In genomic region chr12:114340231-114340630, GRCh38 we compare ENCODE assay signal across 33 cellular contexts.
"Had no signal": no experiment of that assay in that cellular context is flagged by ENCODE, and none has a peak within 500 bp of the region (broad histone marks: within the 10 kb centered on the region; RNA-seq: fewer than 3 reads in every experiment).

No MANE protein-coding gene starts in this region.

- H3K4me3 Mint-ChIP-seq: activated CD4-positive, alpha-beta memory T cell treated with anti-CD3 and anti-CD28 coated beads for 36 hours; activated CD4-positive, alpha-beta T cell treated with anti-CD3 and anti-CD28 coated beads for 36 hours; activated CD4-positive, alpha-beta T cell treated with anti-CD3 and anti-CD28 coated beads, Interleukin-2, amount 10 ng/mL, durations not matched to agents 24 days and 14 days; activated CD8-positive, alpha-beta memory T cell treated with anti-CD3 and anti-CD28 coated beads, Interleukin-2, amount 10 ng/mL, durations not matched to agents 7 days and 5 days; activated CD8-positive, alpha-beta T cell treated with anti-CD3 and anti-CD28 coated beads, Interleukin-2, amount 10 ng/mL, durations not matched to agents 7 days and 5 days; activated naive CD4-positive, alpha-beta T cell treated with anti-CD3 and anti-CD28 coated beads for 36 hours; activated naive CD4-positive, alpha-beta T cell treated with anti-CD3 and anti-CD28 coated beads, Interleukin-2, amount 50 U/mL, for 24 hours; activated naive CD8-positive, alpha-beta T cell treated with anti-CD3 and anti-CD28 coated beads for 36 hours; activated naive CD8-positive, alpha-beta T cell treated with anti-CD3 and anti-CD28 coated beads, Interleukin-2, amount 50 U/mL, for 24 hours; activated T-helper 1 cell treated with anti-CD3 and anti-CD28 coated beads, Interleukin-12 subunit alpha, Interleukin-12 subunit beta, Interleukin-2, Interleukin-4 antibody, amounts not matched to agents 30 ng/mL and 10 ng/mL and 1 ng/mL, durations not matched to agents 14 hours and 24 hours and 36 hours; brain; dendritic cell treated with granulocyte-macrophage colony-stimulating factor and Interleukin-4, amounts not matched to agents 40 ng/mL and 50 ng/mL, for 4 days; endodermal cell had no signal

- H3K27me3 ChIP-seq: cardiac muscle cell had no signal

- H3K4me3 ChIP-seq: adrenal gland, breast epithelium, cardiac muscle cell, coronary artery, dorsolateral prefrontal cortex had no signal

- H3K9me3 ChIP-seq: adrenal gland, breast epithelium had no signal

- H3K27ac Mint-ChIP-seq: activated CD4-positive, alpha-beta memory T cell treated with anti-CD3 and anti-CD28 coated beads for 36 hours; activated CD4-positive, alpha-beta T cell treated with anti-CD3 and anti-CD28 coated beads for 36 hours; activated CD4-positive, alpha-beta T cell treated with anti-CD3 and anti-CD28 coated beads, Interleukin-2, amount 10 ng/mL, durations not matched to agents 24 days and 14 days; activated CD8-positive, alpha-beta memory T cell treated with anti-CD3 and anti-CD28 coated beads, Interleukin-2, amount 10 ng/mL, durations not matched to agents 7 days and 5 days; activated CD8-positive, alpha-beta T cell treated with anti-CD3 and anti-CD28 coated beads, Interleukin-2, amount 10 ng/mL, durations not matched to agents 7 days and 5 days; activated naive CD4-positive, alpha-beta T cell treated with anti-CD3 and anti-CD28 coated beads for 36 hours; activated naive CD4-positive, alpha-beta T cell treated with anti-CD3 and anti-CD28 coated beads, Interleukin-2, amount 50 U/mL, for 24 hours; activated naive CD8-positive, alpha-beta T cell treated with anti-CD3 and anti-CD28 coated beads for 36 hours; activated naive CD8-positive, alpha-beta T cell treated with anti-CD3 and anti-CD28 coated beads, Interleukin-2, amount 50 U/mL, for 24 hours; activated T-helper 1 cell treated with anti-CD3 and anti-CD28 coated beads, Interleukin-12 subunit alpha, Interleukin-12 subunit beta, Interleukin-2, Interleukin-4 antibody, amounts not matched to agents 30 ng/mL and 10 ng/mL and 1 ng/mL, durations not matched to agents 14 hours and 24 hours and 36 hours; activated T-helper 2 cell treated with anti-CD3 and anti-CD28 coated beads, Interferon-gamma antibody, Interleukin-2, Interleukin-4, amounts not matched to agents 10 μg/mL and 5 μg/mL and 100 μg/mL, durations not matched to agents 14 hours and 24 hours and 36 hours; brain; dendritic cell treated with granulocyte-macrophage colony-stimulating factor and Interleukin-4, amounts not matched to agents 40 ng/mL and 50 ng/mL, for 4 days; endodermal cell had no signal

- H3K4me1 ChIP-seq: adrenal gland, breast epithelium had no signal

- ATAC-seq: activated CD4-positive, alpha-beta T cell treated with anti-CD3 and anti-CD28 coated beads for 36 hours; activated CD8-positive, alpha-beta memory T cell treated with anti-CD3 and anti-CD28 coated beads, Interleukin-2, amount 10 ng/mL, durations not matched to agents 7 days and 5 days; activated CD8-positive, alpha-beta T cell treated with anti-CD3 and anti-CD28 coated beads, Interleukin-2, amount 10 ng/mL, durations not matched to agents 7 days and 5 days; activated naive CD8-positive, alpha-beta T cell treated with anti-CD3 and anti-CD28 coated beads, Interleukin-2, amount 50 U/mL, for 24 hours; esophagus mucosa had no signal

- H3K27ac ChIP-seq: adrenal gland, breast epithelium, cardiac muscle cell, coronary artery, dorsolateral prefrontal cortex had no signal

- H3K9me3 Mint-ChIP-seq: activated CD4-positive, alpha-beta memory T cell treated with anti-CD3 and anti-CD28 coated beads for 36 hours; activated naive CD4-positive, alpha-beta T cell treated with anti-CD3 and anti-CD28 coated beads, Interleukin-2, amount 50 U/mL, for 24 hours; activated naive CD8-positive, alpha-beta T cell treated with anti-CD3 and anti-CD28 coated beads for 36 hours; activated naive CD8-positive, alpha-beta T cell treated with anti-CD3 and anti-CD28 coated beads, Interleukin-2, amount 50 U/mL, for 24 hours; activated T-helper 1 cell treated with anti-CD3 and anti-CD28 coated beads, Interleukin-12 subunit alpha, Interleukin-12 subunit beta, Interleukin-2, Interleukin-4 antibody, amounts not matched to agents 30 ng/mL and 10 ng/mL and 1 ng/mL, durations not matched to agents 14 hours and 24 hours and 36 hours; activated T-helper 2 cell treated with anti-CD3 and anti-CD28 coated beads, Interferon-gamma antibody, Interleukin-2, Interleukin-4, amounts not matched to agents 10 μg/mL and 5 μg/mL and 100 μg/mL, durations not matched to agents 14 hours and 24 hours and 36 hours; dendritic cell treated with granulocyte-macrophage colony-stimulating factor and Interleukin-4, amounts not matched to agents 40 ng/mL and 50 ng/mL, for 4 days had no signal

- H3K27me3 Mint-ChIP-seq: activated CD4-positive, alpha-beta T cell treated with anti-CD3 and anti-CD28 coated beads, Interleukin-2, amount 10 ng/mL, durations not matched to agents 24 days and 14 days; activated CD8-positive, alpha-beta memory T cell treated with anti-CD3 and anti-CD28 coated beads, Interleukin-2, amount 10 ng/mL, durations not matched to agents 7 days and 5 days; dendritic cell treated with granulocyte-macrophage colony-stimulating factor and Interleukin-4, amounts not matched to agents 40 ng/mL and 50 ng/mL, for 4 days had no signal

- H3K36me3 ChIP-seq: adrenal gland, breast epithelium, cardiac muscle cell had no signal

- DNase-seq: activated CD4-positive, alpha-beta memory T cell treated with anti-CD3 and anti-CD28 coated beads for 36 hours; activated CD4-positive, alpha-beta T cell treated with anti-CD3 and anti-CD28 coated beads for 36 hours; activated CD4-positive, alpha-beta T cell treated with anti-CD3 and anti-CD28 coated beads, Interleukin-2, amount 10 ng/mL, durations not matched to agents 24 days and 14 days; activated CD4-positive, CD25-positive, alpha-beta regulatory T cell; activated CD4-positive, CD25-positive, alpha-beta regulatory T cell treated with anti-CD3 and anti-CD28 coated beads, Interleukin-2, amount 50 U/mL, for 72 hours; activated CD8-positive, alpha-beta memory T cell treated with anti-CD3 and anti-CD28 coated beads, Interleukin-2, amount 10 ng/mL, durations not matched to agents 7 days and 5 days; activated CD8-positive, alpha-beta memory T cell treated with anti-CD3 and anti-CD28 coated beads, Interleukin-2, amount 50 U/mL, for 4 hours; activated CD8-positive, alpha-beta T cell treated with anti-CD3 and anti-CD28 coated beads, Interleukin-2, amount 10 ng/mL, durations not matched to agents 7 days and 5 days; activated effector memory CD4-positive, alpha-beta T cell treated with anti-CD3 and anti-CD28 coated beads, Interleukin-2, amount 50 U/mL, for 16 hours; activated naive CD4-positive, alpha-beta T cell treated with anti-CD3 and anti-CD28 coated beads for 36 hours; activated naive CD8-positive, alpha-beta T cell treated with anti-CD3 and anti-CD28 coated beads for 36 hours; activated naive CD8-positive, alpha-beta T cell treated with anti-CD3 and anti-CD28 coated beads, Interleukin-2, amount 50 U/mL, for 24 hours; activated T-cell treated with anti-CD3 and anti-CD28 coated beads, Interleukin-2, amount 50 U/mL, for 1 hour; activated T-cell treated with anti-CD3 and anti-CD28 coated beads, Interleukin-2, amount 50 U/mL, for 48 hours; adrenal gland; amygdala; aorta; central memory CD4-positive, alpha-beta T cell; cerebellar nuclear complex; dorsolateral prefrontal cortex; effector memory CD4-positive, alpha-beta T cell; endodermal cell; head of caudate nucleus; T-helper 2 cell had no signal

- H3K36me3 Mint-ChIP-seq: activated CD4-positive, alpha-beta memory T cell treated with anti-CD3 and anti-CD28 coated beads for 36 hours; activated CD8-positive, alpha-beta memory T cell treated with anti-CD3 and anti-CD28 coated beads, Interleukin-2, amount 10 ng/mL, durations not matched to agents 7 days and 5 days; activated naive CD4-positive, alpha-beta T cell treated with anti-CD3 and anti-CD28 coated beads, Interleukin-2, amount 50 U/mL, for 24 hours; activated naive CD8-positive, alpha-beta T cell treated with anti-CD3 and anti-CD28 coated beads for 36 hours; brain had no signal

- H3K4me1 Mint-ChIP-seq: activated CD4-positive, alpha-beta T cell treated with anti-CD3 and anti-CD28 coated beads for 36 hours; activated CD4-positive, alpha-beta T cell treated with anti-CD3 and anti-CD28 coated beads, Interleukin-2, amount 10 ng/mL, durations not matched to agents 24 days and 14 days; activated CD8-positive, alpha-beta memory T cell treated with anti-CD3 and anti-CD28 coated beads, Interleukin-2, amount 10 ng/mL, durations not matched to agents 7 days and 5 days; activated naive CD4-positive, alpha-beta T cell treated with anti-CD3 and anti-CD28 coated beads, Interleukin-2, amount 50 U/mL, for 24 hours; activated naive CD8-positive, alpha-beta T cell treated with anti-CD3 and anti-CD28 coated beads for 36 hours; activated naive CD8-positive, alpha-beta T cell treated with anti-CD3 and anti-CD28 coated beads, Interleukin-2, amount 50 U/mL, for 24 hours; brain had no signal
